ENCODE assay signal across 19 cellular contexts in the genomic region with DNA sequence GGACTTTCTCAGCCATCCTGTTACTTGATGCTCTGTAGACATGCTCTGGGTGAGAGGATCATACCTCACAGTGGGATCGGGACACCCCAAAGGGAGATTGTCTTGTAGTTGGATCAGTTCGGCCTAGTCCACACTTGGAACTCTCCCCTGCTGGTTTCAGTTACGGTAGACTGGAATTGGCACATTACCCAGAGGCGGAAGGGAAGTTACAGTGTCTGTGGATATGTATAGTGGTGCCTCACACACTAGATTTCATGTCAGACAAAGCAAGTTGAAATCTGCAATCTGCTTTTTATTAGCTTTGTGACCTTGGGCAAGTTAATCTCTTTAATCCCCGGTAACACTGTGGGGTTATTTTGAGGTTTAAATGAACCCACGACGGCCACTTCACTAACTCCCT. TPM values are rescaled to one million over a fixed set of nuclear protein-coding genes. Genes with fewer than 3 reads are reported as not detected.
DNase-seq lines count a peak whose midpoint lies in the region; TF ChIP-seq lines count a peak whose summit lies in the region.
"Had no signal": no experiment of that assay in that cellular context is flagged by ENCODE, and none has a peak within 500 bp of the region (broad histone marks: within the 10 kb centered on the region; RNA-seq: fewer than 3 reads in every experiment).

No MANE protein-coding gene starts in this region.

- peaks cover 2% of the 10 kb centered on the region; the same call in 1 of the 2 replicates for H3K27me3 Mint-ChIP-seq in HFFc6 (ENCODE audit: insufficient read depth)
- H3K27me3 Mint-ChIP-seq in activated T-cell treated with anti-CD3 and anti-CD28 coated beads, Interleukin-2, amount 50 U/mL, for 24 hours, result no peaks in the 10 kb centered on the region
- H3K27me3 Mint-ChIP-seq: activated CD4-positive, alpha-beta memory T cell treated with anti-CD3 and anti-CD28 coated beads for 36 hours; activated naive CD8-positive, alpha-beta T cell treated with anti-CD3 and anti-CD28 coated beads, Interleukin-2, amount 10 ng/mL, durations not matched to agents 7 days and 5 days had no signal

- no peaks in the 10 kb centered on the region for H3K36me3 Mint-ChIP-seq in HFFc6 (ENCODE audit: low read depth)
- H3K36me3 Mint-ChIP-seq in activated T-cell treated with anti-CD3 and anti-CD28 coated beads, Interleukin-2, amount 50 U/mL, for 24 hours (ENCODE audit: low read depth), result no peaks in the 10 kb centered on the region
- H3K36me3 Mint-ChIP-seq: activated CD4-positive, alpha-beta memory T cell treated with anti-CD3 and anti-CD28 coated beads for 36 hours; activated naive CD8-positive, alpha-beta T cell treated with anti-CD3 and anti-CD28 coated beads, Interleukin-2, amount 10 ng/mL, durations not matched to agents 7 days and 5 days had no signal

- peaks cover 52% of the 10 kb centered on the region for H3K4me1 Mint-ChIP-seq in HFFc6 (ENCODE audit: low read depth)
- H3K4me1 Mint-ChIP-seq in activated T-cell treated with anti-CD3 and anti-CD28 coated beads, Interleukin-2, amount 50 U/mL, for 24 hours (ENCODE audit: low read depth), result no peaks in the 10 kb centered on the region
- H3K4me1 Mint-ChIP-seq: activated naive CD8-positive, alpha-beta T cell treated with anti-CD3 and anti-CD28 coated beads, Interleukin-2, amount 10 ng/mL, durations not matched to agents 7 days and 5 days; endodermal cell had no signal

- H3K9me3 ChIP-seq in Peyer's patch, result no peaks in the 10 kb centered on the region
- H3K9me3 ChIP-seq: heart right ventricle, ovary had no signal

- no peaks in the 10 kb centered on the region for H3K36me3 ChIP-seq in ACC112 (ENCODE audit: insufficient read depth, low read length)
- H3K36me3 ChIP-seq in Peyer's patch, result no peaks in the 10 kb centered on the region
- H3K36me3 ChIP-seq: heart right ventricle, ovary had no signal

- no peak overlapping the region for H3K4me3 Mint-ChIP-seq in HFFc6
- H3K4me3 Mint-ChIP-seq in activated T-cell treated with anti-CD3 and anti-CD28 coated beads, Interleukin-2, amount 50 U/mL, for 24 hours, result no peak overlapping the region
- H3K4me3 Mint-ChIP-seq: activated CD4-positive, alpha-beta memory T cell treated with anti-CD3 and anti-CD28 coated beads for 36 hours; activated naive CD8-positive, alpha-beta T cell treated with anti-CD3 and anti-CD28 coated beads, Interleukin-2, amount 10 ng/mL, durations not matched to agents 7 days and 5 days; endodermal cell had no signal

- no peak overlapping the region for H3K4me3 ChIP-seq in ACC112 (ENCODE audit: low read depth, low read length)
- H3K4me3 ChIP-seq in astrocyte of the cerebellum (ENCODE audit: low read depth, low read length), result no peak overlapping the region
- no peak overlapping the region for H3K4me3 ChIP-seq in fibroblast of villous mesenchyme (ENCODE audit: low read depth, low read length)
- no peak overlapping the region for H3K4me3 ChIP-seq in Peyer's patch
- H3K4me3 ChIP-seq: heart right ventricle, ovary had no signal

- H2AFZ ChIP-seq in ACC112 (ENCODE audit: low read length, unreplicated experiment), result no peak overlapping the region

- DNase-seq in HFFc6, result peak; percentile 15
- DNase-seq in astrocyte of the cerebellum (ENCODE audit: low read depth), result peak; percentile 22
- peak; percentile 58 for DNase-seq in fibroblast of villous mesenchyme (ENCODE audit: low read depth)
- DNase-seq in SW 1271 (lab: John Stamatoyannopoulos, UW), result no peak
- DNase-seq in T1000 (lab: John Stamatoyannopoulos, UW), result no peak
- no peak for DNase-seq in Peyer's patch
- no peak for DNase-seq in activated T-cell treated with anti-CD3 and anti-CD28 coated beads, Interleukin-2, amount 50 U/mL, for 24 hours
- DNase-seq: activated CD4-positive, alpha-beta memory T cell treated with anti-CD3 and anti-CD28 coated beads for 36 hours; activated naive CD8-positive, alpha-beta T cell treated with anti-CD3 and anti-CD28 coated beads, Interleukin-2, amount 10 ng/mL, durations not matched to agents 7 days and 5 days; cerebellar nuclear complex; endodermal cell; heart right ventricle; NCI-H1105 treated with DMSO at 0.1 percent for 48 hours; ovary; stimulated activated naive CD4-positive, alpha-beta T cell treated with Interleukin-2 at 50 U/mL for 16 hours had no signal

- TF ChIP-seq CTCF in HFFc6 (IDR thresholded peaks at IDR 0.05), result no peak
- TF ChIP-seq CTCF in astrocyte of the cerebellum (IDR thresholded peaks at IDR 0.05; ENCODE audit: low read depth, low read length, missing control alignments), result no peak
- TF ChIP-seq CTCF in fibroblast of villous mesenchyme (IDR thresholded peaks at IDR 0.05; ENCODE audit: insufficient read depth, low read depth, low read length), result no peak
- TF ChIP-seq CTCF in Peyer's patch (IDR thresholded peaks at IDR 0.05), result no peak

- peak overlapping the region; percentile 16; the same call in 1 of the 2 replicates for H3K27ac ChIP-seq in ACC112 (ENCODE audit: low read depth, low read length)
- no peak overlapping the region for H3K27ac ChIP-seq in Peyer's patch
- H3K27ac ChIP-seq: ovary, VCaP had no signal

- in situ Hi-C loops in astrocyte of the cerebellum (cut with HindIII; ENCODE audit: low sequenced_read_pairs), result no loop called here

- H3K27me3 ChIP-seq in ACC112 (ENCODE audit: insufficient read depth, low read length), result no peaks in the 10 kb centered on the region
- no peaks in the 10 kb centered on the region for H3K27me3 ChIP-seq in Peyer's patch
- H3K27me3 ChIP-seq: heart right ventricle, ovary had no signal

- peak overlapping the region; percentile 81 for H3K27ac Mint-ChIP-seq in HFFc6
- H3K27ac Mint-ChIP-seq in activated T-cell treated with anti-CD3 and anti-CD28 coated beads, Interleukin-2, amount 50 U/mL, for 24 hours, result no peak overlapping the region
- H3K27ac Mint-ChIP-seq: activated CD4-positive, alpha-beta memory T cell treated with anti-CD3 and anti-CD28 coated beads for 36 hours; activated naive CD8-positive, alpha-beta T cell treated with anti-CD3 and anti-CD28 coated beads, Interleukin-2, amount 10 ng/mL, durations not matched to agents 7 days and 5 days; endodermal cell had no signal

- no peak for TF ChIP-seq POLR2A in Peyer's patch (IDR thresholded peaks at IDR 0.05)

- H3K9me3 Mint-ChIP-seq in HFFc6, result no peaks in the 10 kb centered on the region
- H3K9me3 Mint-ChIP-seq in activated T-cell treated with anti-CD3 and anti-CD28 coated beads, Interleukin-2, amount 50 U/mL, for 24 hours, result no peaks in the 10 kb centered on the region
- H3K9me3 Mint-ChIP-seq: activated CD4-positive, alpha-beta memory T cell treated with anti-CD3 and anti-CD28 coated beads for 36 hours; endodermal cell had no signal

- no peaks in the 10 kb centered on the region for H3K79me2 ChIP-seq in ACC112 (ENCODE audit: control insufficient read depth, insufficient read depth, low read length, unreplicated experiment)

- H3K4me1 ChIP-seq in ACC112 (ENCODE audit: control insufficient read depth, insufficient read depth, low read length, unreplicated experiment), result peaks cover 30% of the 10 kb centered on the region
- H3K4me1 ChIP-seq in Peyer's patch, result no peaks in the 10 kb centered on the region

RNA-seq across cellular contexts. Expression of gene CTAGE1, which starts 16.2 kb away (rescaled TPM):
- under 1 TPM; 0.11 to 0.30 (median 0.12) TPM for total RNA-seq in HFFc6 (2021; fragmentation: NEBNext Ultra II Directional; extraction: Animal tissue kit (Norgen Biotek cat#: 25700))
- total RNA-seq in fibroblast of villous mesenchyme (0.43 TPM in 1 of 2 replicates, not detected in the other), Peyer's patch (not detected)
- total RNA-seq: activated CD4-positive, alpha-beta memory T cell treated with anti-CD3 and anti-CD28 coated beads for 36 hours; activated naive CD8-positive, alpha-beta T cell treated with anti-CD3 and anti-CD28 coated beads, Interleukin-2, amount 10 ng/mL, durations not matched to agents 7 days and 5 days; endodermal cell; kidney epithelial cell; ovary; urinary bladder had no signal

Comparison
In these comparisons a context has a peak if more than half of its experiments do, and no peak if none do; other contexts are left out.
1. DNase-seq: peak in HFFc6 (single experiment), astrocyte of the cerebellum (single experiment) and fibroblast of villous mesenchyme (single experiment); none in SW 1271 (0 of 2), T1000 (single experiment), Peyer's patch (0 of 3) and activated T-cell treated with anti-CD3 and anti-CD28 coated beads, Interleukin-2, amount 50 U/mL, for 24 hours (single experiment).